ENCODE assay signal across 18 cellular contexts in genomic region chr16:69313469-69313868, GRCh38. TPM values are rescaled to one million over a fixed set of nuclear protein-coding genes. Genes with fewer than 3 reads are reported as not detected.
DNase-seq lines count a peak whose midpoint lies in the region; ATAC-seq and TF ChIP-seq lines count a peak whose summit lies in the region.
"Had no signal": no experiment of that assay in that cellular context is flagged by ENCODE, and none has a peak within 500 bp of the region (broad histone marks: within the 10 kb centered on the region; RNA-seq: fewer than 3 reads in every experiment).

No MANE protein-coding gene starts in this region.

- H3K27me3 ChIP-seq in stomach: no peaks in the 10 kb centered on the region
- H3K27me3 ChIP-seq in H7 (ENCODE audit: control insufficient read depth, insufficient read depth, low read length): no peaks in the 10 kb centered on the region
- H3K27me3 ChIP-seq: body of pancreas, dorsolateral prefrontal cortex, Peyer's patch had no signal

- peaks cover 30 to 55% (median 45%) of the 10 kb centered on the region in 4 donors for H3K4me1 ChIP-seq in stomach

- TF ChIP-seq CTCF in Calu3 (IDR thresholded peaks at IDR 0.05; ENCODE audit: unreplicated experiment) (no peak), natural killer cell (IDR thresholded peaks at IDR 0.05) (no peak), stomach (IDR thresholded peaks at IDR 0.05) (no peak)

- H3K4me1 Mint-ChIP-seq in Calu3 (ENCODE audit: low read depth, unreplicated experiment) (peaks cover 8% of the 10 kb centered on the region), natural killer cell (peaks cover 15 to 32% of the 10 kb centered on the region in 2 donors)

- H3K36me3 ChIP-seq in stomach: peaks cover 34 to 49% (median 46%) of the 10 kb centered on the region in 4 donors
- H3K36me3 ChIP-seq in H7 (replicated peaks; ENCODE audit: control insufficient read depth, insufficient read depth, low read length): peaks cover 17% of the 10 kb centered on the region

- H3K27ac Mint-ChIP-seq in Calu3 (ENCODE audit: unreplicated experiment): peak overlapping the region; percentile 34
- peak overlapping the region; percentile 55 to 69 for H3K27ac Mint-ChIP-seq in activated naive CD4-positive, alpha-beta T cell treated with anti-CD3 and anti-CD28 coated beads, Interleukin-2, amount 50 U/mL, for 72 hours
- peak overlapping the region in 1 of 2 donors; percentile 75 for H3K27ac Mint-ChIP-seq in natural killer cell

- BruUV-seq in Calu3 (replicated peaks; lab: Mats Ljungman, UMichigan): no TSS peak

- CTCF ChIA-PET in Calu3 (lab: Charles Lee): interaction anchor here (1.0 kb wide), 1 partner anchor 18 kb away, joined by 3 read pairs; no protein-coding TSS in a partner anchor

- no peaks in the 10 kb centered on the region for H3K27me3 Mint-ChIP-seq in Calu3 (ENCODE audit: unreplicated experiment)
- H3K27me3 Mint-ChIP-seq in natural killer cell (ENCODE audit: low read depth in 2 of 2): no peaks in the 10 kb centered on the region

- peaks cover 72% of the 10 kb centered on the region for H3K36me3 Mint-ChIP-seq in Calu3 (ENCODE audit: insufficient read depth, unreplicated experiment)
- peaks cover 7% of the 10 kb centered on the region in 2 donors for H3K36me3 Mint-ChIP-seq in activated naive CD4-positive, alpha-beta T cell treated with anti-CD3 and anti-CD28 coated beads, Interleukin-2, amount 50 U/mL, for 72 hours
- no peaks in the 10 kb centered on the region for H3K36me3 Mint-ChIP-seq in natural killer cell

- WGBS in stomach, 5 donors: 89 to 94% (median 92%) methylated on average over 5 of the region's 5 CpGs

- H3K9me3 Mint-ChIP-seq in Calu3 (ENCODE audit: low read depth, unreplicated experiment): no peaks in the 10 kb centered on the region
- no peaks in the 10 kb centered on the region for H3K9me3 Mint-ChIP-seq in activated naive CD4-positive, alpha-beta T cell treated with anti-CD3 and anti-CD28 coated beads, Interleukin-2, amount 50 U/mL, for 72 hours
- H3K9me3 Mint-ChIP-seq in natural killer cell: no peaks in the 10 kb centered on the region

- no peak for TF ChIP-seq POLR2A in stomach (IDR thresholded peaks at IDR 0.05)

- no peak for ATAC-seq in activated naive CD4-positive, alpha-beta T cell treated with anti-CD3 and anti-CD28 coated beads, Interleukin-2, amount 50 U/mL, for 72 hours
- ATAC-seq in natural killer cell (no peak), GM21619 (IDR thresholded peaks at IDR 0.05; ENCODE audit: unreplicated experiment) (no peak)
- ATAC-seq: body of pancreas, mucosa of descending colon had no signal

- peak overlapping the region in 1 of 5 donors; percentile 13 for H3K27ac ChIP-seq in stomach
- H3K27ac ChIP-seq: KMS-11, Peyer's patch, WERI-Rb-1 had no signal

- DNase-seq in NCI-H2171 treated with DMSO at 0.1 percent for 48 hours (lab: John Stamatoyannopoulos, UW) (peak; percentile 45), NCI-H2171 (lab: John Stamatoyannopoulos, UW) (no peak), Calu3 (no peak), natural killer cell (no peak), stomach (no peak), H7 (no peak)
- no peak for DNase-seq in activated naive CD4-positive, alpha-beta T cell treated with anti-CD3 and anti-CD28 coated beads, Interleukin-2, amount 50 U/mL, for 72 hours (ENCODE audit: low spot score in 2 of 2)
- DNase-seq: 8988T, body of pancreas, kidney, mucosa of descending colon, NCI-H146, NCI-H69, Peyer's patch, WERI-Rb-1 had no signal

- H3K4me3 Mint-ChIP-seq in Calu3 (ENCODE audit: low read depth, unreplicated experiment) (no peak overlapping the region), natural killer cell (peak overlapping the region; percentile 64)

- intact Hi-C loops in Calu3 (cut with micrococcal nuclease; ENCODE audit: unreplicated experiment): no loop called here
- intact Hi-C loops in natural killer cell (cut with micrococcal nuclease): no loop called here
- intact Hi-C loops in stomach (cut with DNase I; ENCODE audit: low total_unique reads): no loop called here

- H3K9me3 ChIP-seq in stomach: no peaks in the 10 kb centered on the region
- H3K9me3 ChIP-seq: body of pancreas, mucosa of descending colon, Peyer's patch had no signal

- H3K4me3 ChIP-seq in stomach (no peak overlapping the region), H7 (ENCODE audit: insufficient read depth, low read depth, low read length) (no peak overlapping the region)
- H3K4me3 ChIP-seq: body of pancreas, mucosa of descending colon, Peyer's patch had no signal

- no peak for TF ChIP-seq EP300 in stomach (IDR thresholded peaks at IDR 0.05)

RNA-seq across cellular contexts. Expression of gene VPS4A, which starts 2.3 kb away (rescaled TPM):
- total RNA-seq in Calu3 (2022): 31.4 and 34.4 TPM in 2 replicates
- 10 to 100 TPM; 23.1 to 29.1 TPM for total RNA-seq in activated naive CD4-positive, alpha-beta T cell treated with anti-CD3 and anti-CD28 coated beads, Interleukin-2, amount 50 U/mL, for 72 hours
- 10 to 100 TPM; 60.5 to 71.5 (median 62.5) TPM for total RNA-seq in natural killer cell
- total RNA-seq in stomach: 10 to 100 TPM in 4 of 5 donors, 1 to 10 TPM in 1; 4.1 to 51.0 (median 33.9) TPM
- 10 to 100 TPM; 27.3 to 30.4 (median 27.8) TPM for polyA plus RNA-seq in stomach
- 28.2 and 33.2 TPM in 2 replicates for total RNA-seq in H7 (2014; rRNA removed; shearing (Covaris generic))

RNA-seq across cellular contexts. Expression of gene PDF, which starts 16.9 kb away (rescaled TPM):
- total RNA-seq in Calu3 (2022) (25.5 and 29.4 TPM in 2 replicates), natural killer cell (1 to 10 TPM; 3.0 to 5.7 (median 4.6) TPM), stomach (100 to 1,000 TPM in 1 of 5 donors, 10 to 100 TPM in 2, 1 to 10 TPM in 1, not detected in 1; 6.4 to 131 (median 23.6) TPM)
- 10 to 100 TPM in 1 of 2 donors, 1 to 10 TPM in 1; 7.3 to 17.4 TPM for total RNA-seq in activated naive CD4-positive, alpha-beta T cell treated with anti-CD3 and anti-CD28 coated beads, Interleukin-2, amount 50 U/mL, for 72 hours
- 1 to 10 TPM; 1.7 to 7.9 (median 7.1) TPM for polyA plus RNA-seq in stomach
- 23.9 and 25.3 TPM in 2 replicates for total RNA-seq in H7 (2014; rRNA removed; shearing (Covaris generic))

RNA-seq across cellular contexts. Expression of gene COG8, which starts 25.9 kb away (rescaled TPM):
- total RNA-seq in Calu3 (2022): 55.0 and 57.4 TPM in 2 replicates
- total RNA-seq in activated naive CD4-positive, alpha-beta T cell treated with anti-CD3 and anti-CD28 coated beads, Interleukin-2, amount 50 U/mL, for 72 hours: 10 to 100 TPM; 26.9 to 28.2 TPM
- total RNA-seq in natural killer cell: 10 to 100 TPM; 26.3 to 34.6 (median 29.0) TPM
- total RNA-seq in stomach: 100 to 1,000 TPM in 1 of 5 donors, 10 to 100 TPM in 4; 18.1 to 167 (median 33.6) TPM
- polyA plus RNA-seq in stomach: 10 to 100 TPM; 11.1 to 19.7 (median 11.5) TPM
- total RNA-seq in H7 (2014; rRNA removed; shearing (Covaris generic)): 63.1 and 71.0 TPM in 2 replicates

RNA-seq across cellular contexts. Expression of gene NIP7, which starts 26.1 kb away (rescaled TPM):
- 55.8 and 59.8 TPM in 2 replicates for total RNA-seq in Calu3 (2022)
- total RNA-seq in activated naive CD4-positive, alpha-beta T cell treated with anti-CD3 and anti-CD28 coated beads, Interleukin-2, amount 50 U/mL, for 72 hours: 10 to 100 TPM; 35.8 to 44.7 TPM
- total RNA-seq in natural killer cell: 10 to 100 TPM; 33.7 to 41.8 (median 37.7) TPM
- total RNA-seq in stomach: 10 to 100 TPM in 2 of 5 donors, 1 to 10 TPM in 1, under 1 TPM in 1, not detected in 1; 0.89 to 18.9 (median 9.8) TPM
- 10 to 100 TPM; 10.9 to 16.3 (median 14.4) TPM for polyA plus RNA-seq in stomach
- total RNA-seq in H7 (2014; rRNA removed; shearing (Covaris generic)): 30.7 and 31.0 TPM in 2 replicates

RNA-seq across cellular contexts. Expression of gene TMED6, which starts 38.1 kb away (rescaled TPM):
- total RNA-seq in Calu3 (2022) (1.4 and 1.7 TPM in 2 replicates), natural killer cell (1 to 10 TPM; 1.4 to 1.8 (median 1.6) TPM), stomach (10 to 100 TPM in 2 of 5 donors, 1 to 10 TPM in 2, not detected in 1; 1.8 to 31.9 (median 10.8) TPM)
- 1 to 10 TPM in 1 of 2 donors, under 1 TPM in 1; 0.39 to 1.8 TPM for total RNA-seq in activated naive CD4-positive, alpha-beta T cell treated with anti-CD3 and anti-CD28 coated beads, Interleukin-2, amount 50 U/mL, for 72 hours
- polyA plus RNA-seq in stomach: 10 to 100 TPM in 2 of 3 donors, 1 to 10 TPM in 1; 3.8 to 60.1 (median 37.6) TPM
- total RNA-seq in H7 (2014; rRNA removed; shearing (Covaris generic)): 0.52 TPM in 1 of 2 replicates, not detected in the other
